In genomic region chr1:174916846-174917245, GRCh38 we compare ENCODE assay signal across 13 cellular contexts.
"Had no signal": no experiment of that assay in that cellular context is flagged by ENCODE, and none has a peak within 500 bp of the region (broad histone marks: within the 10 kb centered on the region; RNA-seq: fewer than 3 reads in every experiment).

No MANE protein-coding gene starts in this region.

- H3K9me3 ChIP-seq: stomach, thoracic aorta had no signal

- H3K27me3 ChIP-seq: dorsolateral prefrontal cortex, neural progenitor cell, ovary, stomach had no signal

- H3K36me3 ChIP-seq: neural progenitor cell, ovary, stomach, thoracic aorta had no signal

- H3K36me3 Mint-ChIP-seq: neural progenitor cell had no signal

- H3K4me3 ChIP-seq: dorsolateral prefrontal cortex, neural progenitor cell, ovary, stomach, thoracic aorta had no signal

- DNase-seq: activated gamma-delta T cell treated with Interleukin-2 at 50 U/mL for 16 hours; activated naive CD8-positive, alpha-beta T cell treated with anti-CD3 and anti-CD28 coated beads for 36 hours; activated T-cell treated with anti-CD3 and anti-CD28 coated beads, Interleukin-2, amount 50 U/mL, for 48 hours; anterior cingulate cortex; cerebellar nuclear complex; dorsolateral prefrontal cortex; ovary; stimulated activated CD4-positive, alpha-beta T cell treated with anti-CD3 and anti-CD28 coated beads, Interleukin-2, amount 100 ng/mL, for 48 hours; stomach; T1000 had no signal

- H3K27me3 Mint-ChIP-seq: activated naive CD8-positive, alpha-beta T cell treated with anti-CD3 and anti-CD28 coated beads for 36 hours had no signal

- H3K27ac Mint-ChIP-seq: activated naive CD8-positive, alpha-beta T cell treated with anti-CD3 and anti-CD28 coated beads for 36 hours; neural progenitor cell had no signal

- H3K4me1 Mint-ChIP-seq: neural progenitor cell had no signal

- ATAC-seq: esophagus mucosa had no signal

- H3K4me3 Mint-ChIP-seq: activated naive CD8-positive, alpha-beta T cell treated with anti-CD3 and anti-CD28 coated beads for 36 hours; neural progenitor cell had no signal

- H3K27ac ChIP-seq: dorsolateral prefrontal cortex, neural progenitor cell, ovary, stomach, thoracic aorta had no signal
